In genomic region chr7:297611-298374, GRCh38 we compare ENCODE assay signal across 18 cellular contexts. TPM values are rescaled to one million over a fixed set of nuclear protein-coding genes. Genes with fewer than 3 reads are reported as not detected.
DNase-seq lines count a peak whose midpoint lies in the region; ATAC-seq and TF ChIP-seq lines count a peak whose summit lies in the region.
"Had no signal": no experiment of that assay in that cellular context is flagged by ENCODE, and none has a peak within 500 bp of the region (broad histone marks: within the 10 kb centered on the region; RNA-seq: fewer than 3 reads in every experiment).

No MANE protein-coding gene starts in this region.

- intact Hi-C loops in Right ventricle myocardium inferior (cut with DNase I): no loop called here
- intact Hi-C loops in left cardiac atrium (cut with DNase I): no loop called here
- intact Hi-C loops in upper lobe of right lung (cut with DNase I): no loop called here

- no peak overlapping the region for H3K9ac ChIP-seq in endodermal cell (ENCODE audit: extremely low read depth, low read length, poor library complexity, severe bottlenecking)
- H3K9ac ChIP-seq: BLaER1, GM23248 had no signal

- no peak for ATAC-seq in Right ventricle myocardium inferior
- ATAC-seq in left cardiac atrium: no peak
- no peak for ATAC-seq in upper lobe of right lung
- no peak for ATAC-seq in T-helper 17 cell
- ATAC-seq: GM12878 had no signal

- no peaks in the 10 kb centered on the region for H3K79me2 ChIP-seq in osteoblast (ENCODE audit: insufficient read depth, low read length)

- no peaks in the 10 kb centered on the region for H3K36me3 ChIP-seq in endodermal cell (ENCODE audit: control insufficient read depth, insufficient read depth, low read length)
- no peaks in the 10 kb centered on the region for H3K36me3 ChIP-seq in osteoblast (ENCODE audit: insufficient read depth, low read length)
- H3K36me3 ChIP-seq in upper lobe of right lung: no peaks in the 10 kb centered on the region
- H3K36me3 ChIP-seq: BLaER1, HAP-1 had no signal

- H3K9me3 Mint-ChIP-seq in endodermal cell: no peaks in the 10 kb centered on the region
- H3K9me3 Mint-ChIP-seq: CD4-positive, CD25-positive, alpha-beta regulatory T cell had no signal

- no peak overlapping the region for H2AFZ ChIP-seq in osteoblast (ENCODE audit: low read length)
- H2AFZ ChIP-seq: GM23248 had no signal

- H3K4me1 ChIP-seq in endodermal cell (ENCODE audit: control insufficient read depth, insufficient read depth, low read length) (no peaks in the 10 kb centered on the region), osteoblast (ENCODE audit: insufficient read depth, low read length) (no peaks in the 10 kb centered on the region), upper lobe of right lung (no peaks in the 10 kb centered on the region)
- H3K4me1 ChIP-seq: HAP-1 had no signal

- TF ChIP-seq CTCF in endodermal cell (conservative IDR thresholded peaks at IDR 0.05): no peak
- TF ChIP-seq CTCF in osteoblast (IDR thresholded peaks at IDR 0.05; ENCODE audit: extremely low read depth, low read depth, low read length): no peak
- no peak for TF ChIP-seq CTCF in upper lobe of right lung (IDR thresholded peaks at IDR 0.05)

- peaks cover 8% of the 10 kb centered on the region for H3K27me3 ChIP-seq in endodermal cell (ENCODE audit: control insufficient read depth, insufficient read depth, low read length, poor library complexity, severe bottlenecking)
- H3K27me3 ChIP-seq in osteoblast (ENCODE audit: insufficient read depth, low read length): peaks cover 11% of the 10 kb centered on the region
- H3K27me3 ChIP-seq in upper lobe of right lung: peaks cover 16% of the 10 kb centered on the region
- H3K27me3 ChIP-seq: BLaER1 had no signal

- no peaks in the 10 kb centered on the region for H3K36me3 Mint-ChIP-seq in endodermal cell (ENCODE audit: low read depth)
- H3K36me3 Mint-ChIP-seq in T-helper 17 cell (ENCODE audit: low read depth): no peaks in the 10 kb centered on the region
- H3K36me3 Mint-ChIP-seq: CD4-positive, CD25-positive, alpha-beta regulatory T cell had no signal

- DNase-seq in Right ventricle myocardium inferior (ENCODE audit: missing footprints): peak; percentile 27
- no peak for DNase-seq in left cardiac atrium
- peak; percentile 26 for DNase-seq in endodermal cell
- peak; percentile 62 for DNase-seq in osteoblast (ENCODE audit: insufficient read length, low spot score, missing footprints)
- peak; percentile 62 for DNase-seq in upper lobe of right lung
- no peak for DNase-seq in G401 (ENCODE audit: low spot score)
- no peak for DNase-seq in activated CD8-positive, alpha-beta memory T cell treated with anti-CD3 and anti-CD28 coated beads, Interleukin-2, amount 50 U/mL, for 48 hours
- no peak for DNase-seq in T-helper 17 cell
- DNase-seq: 8988T; AML-193; CD4-positive, CD25-positive, alpha-beta regulatory T cell; DMS 273 treated with DMSO at 0.1 percent for 48 hours; GM23248 had no signal

- no peak overlapping the region for H3K4me3 Mint-ChIP-seq in endodermal cell
- H3K4me3 Mint-ChIP-seq in T-helper 17 cell: no peak overlapping the region
- H3K4me3 Mint-ChIP-seq: CD4-positive, CD25-positive, alpha-beta regulatory T cell had no signal

- no peak overlapping the region for H3K4me3 ChIP-seq in endodermal cell (ENCODE audit: low read length)
- no peak overlapping the region for H3K4me3 ChIP-seq in osteoblast (ENCODE audit: insufficient read depth, low read length)
- no peak overlapping the region for H3K4me3 ChIP-seq in upper lobe of right lung
- H3K4me3 ChIP-seq: BLaER1, GM12878, GM23248, HAP-1 had no signal

- WGBS in endodermal cell (ENCODE audit: insufficient coverage in 1 of 2, insufficient read length in 1 of 2), 2 experiments: 84 to 91% methylated on average over 5 to 24 of the region's 24 CpGs

- H3K27me3 Mint-ChIP-seq in endodermal cell (ENCODE audit: insufficient read depth) (peaks cover 19% of the 10 kb centered on the region), T-helper 17 cell (peaks cover 17% of the 10 kb centered on the region)

- H3K9me3 ChIP-seq in endodermal cell (ENCODE audit: control insufficient read depth, low read length): no peaks in the 10 kb centered on the region
- no peaks in the 10 kb centered on the region for H3K9me3 ChIP-seq in osteoblast (ENCODE audit: low read depth, low read length)
- H3K9me3 ChIP-seq in upper lobe of right lung: no peaks in the 10 kb centered on the region
- H3K9me3 ChIP-seq in T-helper 17 cell (ENCODE audit: control insufficient read depth, low read length, poor library complexity, severe bottlenecking): no peaks in the 10 kb centered on the region
- H3K9me3 ChIP-seq: BLaER1, HAP-1 had no signal

- H3K4me1 Mint-ChIP-seq in endodermal cell (no peaks in the 10 kb centered on the region), T-helper 17 cell (no peaks in the 10 kb centered on the region)
- H3K4me1 Mint-ChIP-seq: CD4-positive, CD25-positive, alpha-beta regulatory T cell had no signal

- no peaks in the 10 kb centered on the region for H4K20me1 ChIP-seq in osteoblast (ENCODE audit: insufficient read depth, low read length)
- H4K20me1 ChIP-seq: BLaER1 had no signal

- H3K27ac ChIP-seq in endodermal cell (ENCODE audit: low read depth, low read length) (no peak overlapping the region), osteoblast (ENCODE audit: low read depth, low read length) (no peak overlapping the region), upper lobe of right lung (no peak overlapping the region)
- H3K27ac ChIP-seq: BLaER1, GM23248, HL-60 had no signal

- in situ Hi-C loops in G401 (cut with HindIII; ENCODE audit: low sequenced_read_pairs): no loop called here

- no peak overlapping the region for H3K4me2 ChIP-seq in osteoblast (ENCODE audit: insufficient read depth, low read length)
- H3K4me2 ChIP-seq: BLaER1 had no signal

- H3K27ac Mint-ChIP-seq in endodermal cell (no peak overlapping the region), T-helper 17 cell (no peak overlapping the region)

RNA-seq across cellular contexts. Expression of gene FOXL3, which starts 7.8 kb away (rescaled TPM):
- total RNA-seq in Right ventricle myocardium inferior (not detected), left cardiac atrium (not detected), endodermal cell (not detected), osteoblast (not detected in 2 replicates), upper lobe of right lung (not detected), T-helper 17 cell (not detected)
- not detected for polyA plus RNA-seq in endodermal cell (2013, experiment 1 of 2)
- polyA plus RNA-seq in endodermal cell (2013, experiment 2 of 2): not detected
- total RNA-seq in G401 (2014; rRNA removed; shearing (Covaris generic)): not detected in 2 replicates
- total RNA-seq: CD4-positive, CD25-positive, alpha-beta regulatory T cell; Daoy; GM12878; GM23248 had no signal
- polyA plus RNA-seq: CD4-positive, CD25-positive, alpha-beta regulatory T cell; GM12878; GM23248 had no signal

Comparison
In these comparisons a context has a peak if more than half of its experiments do, and no peak if none do; other contexts are left out.
1. DNase-seq: peak in Right ventricle myocardium inferior (single experiment), endodermal cell (single experiment), osteoblast (single experiment) and upper lobe of right lung (single experiment); none in left cardiac atrium (single experiment), G401 (single experiment), activated CD8-positive, alpha-beta memory T cell treated with anti-CD3 and anti-CD28 coated beads, Interleukin-2, amount 50 U/mL, for 48 hours (single experiment) and T-helper 17 cell (0 of 3).